Comparison of ENCODE assay signal across 9 cellular contexts in genomic region chr9:114384836-114385411, GRCh38. TPM values are rescaled to one million over a fixed set of nuclear protein-coding genes. Genes with fewer than 3 reads are reported as not detected.
A peak's percentile ranks its signal among the peaks of the same experiment; 100 is the strongest.
DNase-seq lines count a peak whose midpoint lies in the region; ATAC-seq and TF ChIP-seq lines count a peak whose summit lies in the region.
"Had no signal": no experiment of that assay in that cellular context is flagged by ENCODE, and none has a peak within 500 bp of the region (broad histone marks: within the 10 kb centered on the region; RNA-seq: fewer than 3 reads in every experiment).

No MANE protein-coding gene starts in this region.

- H2AFZ ChIP-seq in GM23248: 0 out of 2 replicates have a peak overlapping the region, but pooled peaks have one; percentile 30

- H3K9me3 ChIP-seq in GM23248 (ENCODE audit: low read depth): no peaks in the 10 kb centered on the region
- H3K9me3 ChIP-seq in RWPE2 (ENCODE audit: severe bottlenecking): no peaks in the 10 kb centered on the region

- no peaks in the 10 kb centered on the region for H3K9me3 Mint-ChIP-seq in stimulated activated effector memory CD8-positive, alpha-beta T cell treated with anti-CD3 and anti-CD28 coated beads, Interleukin-12 subunit alpha, Interleukin-12 subunit beta, amount 100 ng/mL, for 72 hours

- no peak for ATAC-seq in RWPE2 (ENCODE audit: low read depth)
- peak; percentile 40 for ATAC-seq in esophagus mucosa
- no peak for ATAC-seq in stimulated activated effector memory CD8-positive, alpha-beta T cell treated with anti-CD3 and anti-CD28 coated beads, Interleukin-12 subunit alpha, Interleukin-12 subunit beta, amount 100 ng/mL, for 72 hours
- no peak for ATAC-seq in GM18502 (IDR thresholded peaks at IDR 0.05; ENCODE audit: poor library complexity, unreplicated experiment)
- no peak for ATAC-seq in HG02759 (IDR thresholded peaks at IDR 0.05; ENCODE audit: unreplicated experiment)

- peak overlapping the region; percentile 96 for H3K27ac Mint-ChIP-seq in stimulated activated effector memory CD8-positive, alpha-beta T cell treated with anti-CD3 and anti-CD28 coated beads, Interleukin-12 subunit alpha, Interleukin-12 subunit beta, amount 100 ng/mL, for 72 hours

- peak overlapping the region; percentile 60 for H3K4me2 ChIP-seq in GM23248 (ENCODE audit: unreplicated experiment)

- no peaks in the 10 kb centered on the region for H3K9me2 ChIP-seq in GM23248 (ENCODE audit: insufficient read depth)

- H3K27me3 ChIP-seq in GM23248 (replicated peaks; ENCODE audit: insufficient read depth) (no peaks in the 10 kb centered on the region), RWPE2 (ENCODE audit: insufficient read depth, poor library complexity, severe bottlenecking) (no peaks in the 10 kb centered on the region)

- peaks cover 98% of the 10 kb centered on the region for H3K36me3 Mint-ChIP-seq in stimulated activated effector memory CD8-positive, alpha-beta T cell treated with anti-CD3 and anti-CD28 coated beads, Interleukin-12 subunit alpha, Interleukin-12 subunit beta, amount 100 ng/mL, for 72 hours

- peak overlapping the region; percentile 85 for H3K9ac ChIP-seq in GM23248

- H3K4me3 ChIP-seq in GM23248 (no peak overlapping the region), RWPE2 (ENCODE audit: severe bottlenecking) (no peak overlapping the region)

- H3K27ac ChIP-seq in GM23248 (peak overlapping the region; percentile 87), RWPE2 (ENCODE audit: poor library complexity, severe bottlenecking) (peak overlapping the region; percentile 70)

- H3K36me3 ChIP-seq in GM23248 (ENCODE audit: low read depth): peaks cover 2% of the 10 kb centered on the region; the same call in 1 of the 2 replicates
- no peaks in the 10 kb centered on the region for H3K36me3 ChIP-seq in RWPE2 (ENCODE audit: low read depth)

- WGBS in GM23248 (ENCODE audit: low coverage in 1 of 2, low lambda C conversion rate in 2 of 2, missing lambda C conversion rate in 2 of 2), 2 experiments: 59 to 68% methylated on average over 7 of the region's 7 CpGs

- H3K4me1 ChIP-seq in GM23248 (ENCODE audit: insufficient read depth) (peaks cover 34% of the 10 kb centered on the region), RWPE2 (ENCODE audit: insufficient read depth, poor library complexity, severe bottlenecking) (peaks cover 21% of the 10 kb centered on the region)

- peak overlapping the region; percentile 88 for H3K4me3 Mint-ChIP-seq in stimulated activated effector memory CD8-positive, alpha-beta T cell treated with anti-CD3 and anti-CD28 coated beads, Interleukin-12 subunit alpha, Interleukin-12 subunit beta, amount 100 ng/mL, for 72 hours

- TF ChIP-seq CTCF in RWPE2 (IDR thresholded peaks at IDR 0.05; ENCODE audit: poor library complexity, severe bottlenecking): no peak

- in situ Hi-C loops in GM23248 (cut with MboI): no loop called here

- H3K79me2 ChIP-seq in GM23248 (ENCODE audit: insufficient read depth): peaks cover 58% of the 10 kb centered on the region

- peaks cover 21% of the 10 kb centered on the region; the same call in 1 of the 2 replicates for H3F3A ChIP-seq in GM23248 (ENCODE audit: insufficient read depth)

- H4K20me1 ChIP-seq in GM23248 (ENCODE audit: insufficient read depth): no peaks in the 10 kb centered on the region

- DNase-seq in GM23248: no peak
- DNase-seq in RWPE2 (ENCODE audit: low spot score): no peak
- no peak for DNase-seq in stimulated activated effector memory CD8-positive, alpha-beta T cell treated with anti-CD3 and anti-CD28 coated beads, Interleukin-12 subunit alpha, Interleukin-12 subunit beta, amount 100 ng/mL, for 72 hours (ENCODE audit: low spot score in 2 of 2)
- no peak for DNase-seq in stimulated activated CD4-positive, alpha-beta T cell treated with anti-CD3 and anti-CD28 coated beads, Interleukin-2, amount 100 ng/mL, for 24 hours
- DNase-seq in NCI-H446 treated with DMSO at 0.1 percent for 48 hours (lab: John Stamatoyannopoulos, UW): no peak

- peaks cover 89% of the 10 kb centered on the region for H3K4me1 Mint-ChIP-seq in stimulated activated effector memory CD8-positive, alpha-beta T cell treated with anti-CD3 and anti-CD28 coated beads, Interleukin-12 subunit alpha, Interleukin-12 subunit beta, amount 100 ng/mL, for 72 hours

RNA-seq across cellular contexts. Expression of gene AKNA, which starts 2.9 kb away (rescaled TPM):
- total RNA-seq in GM23248 (2014; rRNA removed; shearing (Covaris generic)): 6.6 and 8.1 TPM in 2 replicates
- polyA plus RNA-seq in GM23248 (2016; fragmentation: Nextera tagmentation; extraction: Ambion mirVana): 1.8 and 1.9 TPM in 2 replicates
- 5.7 TPM for total RNA-seq in esophagus mucosa

RNA-seq across cellular contexts. Expression of gene ORM2, which starts 55.3 kb away (rescaled TPM):
- not detected in 2 replicates for total RNA-seq in GM23248 (2014; rRNA removed; shearing (Covaris generic))
- not detected in 2 replicates for polyA plus RNA-seq in GM23248 (2016; fragmentation: Nextera tagmentation; extraction: Ambion mirVana)
- total RNA-seq in esophagus mucosa: 0.36 TPM
- total RNA-seq: renal cortical epithelial cell had no signal
